3 cellular contexts compared by ENCODE assay signal in genomic region chr1:89080068-89080467, GRCh38. TPM values are rescaled to one million over a fixed set of nuclear protein-coding genes. Genes with fewer than 3 reads are reported as not detected.
"Had no signal": no experiment of that assay in that cellular context is flagged by ENCODE, and none has a peak within 500 bp of the region (broad histone marks: within the 10 kb centered on the region; RNA-seq: fewer than 3 reads in every experiment).

No MANE protein-coding gene starts in this region.

RNA-seq across cellular contexts. Expression of gene GBP1, which starts 15.1 kb away (rescaled TPM):
- total RNA-seq: GM23338, H1, H9 had no signal
- polyA plus RNA-seq: H1 had no signal

RNA-seq across cellular contexts. Expression of gene GBP2, which starts 45.8 kb away (rescaled TPM):
- total RNA-seq: GM23338, H1, H9 had no signal
- polyA plus RNA-seq: GM23338, H1 had no signal

RNA-seq across cellular contexts. Expression of gene GBP3, which starts 57.4 kb away (rescaled TPM):
- total RNA-seq: GM23338, H1, H9 had no signal
- polyA plus RNA-seq: H1 had no signal
